ENCODE assay signal across 8 cellular contexts in the genomic region with DNA sequence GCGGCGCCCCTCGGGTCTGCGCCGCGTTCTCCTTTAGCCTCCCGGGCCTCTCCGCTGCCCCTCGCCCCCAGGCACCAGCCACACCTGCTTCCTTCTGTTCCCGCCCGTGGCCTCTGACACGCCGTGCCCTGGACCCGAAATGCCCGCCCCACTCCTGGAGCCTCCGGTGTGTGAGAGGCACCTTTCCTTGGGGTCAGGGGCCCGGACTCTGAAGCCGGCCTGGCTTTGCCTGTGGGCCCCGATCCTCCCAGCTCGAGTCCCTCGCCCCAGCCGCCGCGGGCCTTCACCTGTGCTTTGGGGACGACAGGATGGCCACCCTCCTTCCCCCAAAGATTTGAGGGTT. TPM values are rescaled to one million over a fixed set of nuclear protein-coding genes. Genes with fewer than 3 reads are reported as not detected.
DNase-seq lines count a peak whose midpoint lies in the region; ATAC-seq and TF ChIP-seq lines count a peak whose summit lies in the region.

No MANE protein-coding gene starts in this region.

- BruUV-seq in A673 (replicated peaks; lab: Mats Ljungman, UMichigan) = no TSS peak

- H3K27me3 ChIP-seq in A673 (replicated peaks; ENCODE audit: insufficient read depth, low read depth, low read length, poor library complexity) = no peaks in the 10 kb centered on the region
- H3K27me3 ChIP-seq in neuron (ENCODE audit: insufficient read depth, low read length) = no peaks in the 10 kb centered on the region

- TF ChIP-seq CTCF in A673 (conservative IDR thresholded peaks at IDR 0.05; ENCODE audit: low read depth, low read length) (no peak), RWPE1 (conservative IDR thresholded peaks at IDR 0.05; ENCODE audit: low read depth) (no peak), epithelial cell of proximal tubule (conservative IDR thresholded peaks at IDR 0.05; ENCODE audit: low read depth, low read length) (no peak)

- H3K9me3 ChIP-seq in A673 (ENCODE audit: low read depth, low read length, poor library complexity, severe bottlenecking) = no peaks in the 10 kb centered on the region
- no peaks in the 10 kb centered on the region for H3K9me3 ChIP-seq in neuron (ENCODE audit: low read length)

- intact Hi-C loops in A673 (cut with micrococcal nuclease; ENCODE audit: unreplicated experiment) = loop anchor here (2.0 kb wide), 1 partner anchor 46 kb away; a partner anchor contains a TSS

- H3K4me3 ChIP-seq in A673 (ENCODE audit: low read depth, low read length, poor library complexity, severe bottlenecking) (peak overlapping the region; percentile 93), epithelial cell of proximal tubule (ENCODE audit: low read depth, low read length) (peak overlapping the region; percentile 89), neuron (ENCODE audit: low read length) (peak overlapping the region; percentile 97)

- peaks cover 17% of the 10 kb centered on the region for H3K4me1 ChIP-seq in A673 (ENCODE audit: insufficient read depth, low read length, poor library complexity, severe bottlenecking)
- peaks cover 8% of the 10 kb centered on the region for H3K4me1 ChIP-seq in neuron (ENCODE audit: insufficient read depth, low read length)

- CTCF ChIA-PET in A673 (lab: Charles Lee) = interaction anchor here (1.5 kb wide), 1 partner anchor 129 kb away, joined by 5 read pairs; no protein-coding TSS in a partner anchor
- CTCF ChIA-PET in RWPE1 (lab: Yijun Ruan, JAX) = no interaction called here

- ATAC-seq in GM21367 (IDR thresholded peaks at IDR 0.05; ENCODE audit: unreplicated experiment) = peak; percentile 7

- peak overlapping the region; percentile 91 for H2AFZ ChIP-seq in neuron (ENCODE audit: low read depth, low read length)

- H3K27ac ChIP-seq in A673 (ENCODE audit: low read depth, low read length, poor library complexity, severe bottlenecking) = peak overlapping the region; percentile 91
- H3K27ac ChIP-seq in RWPE1 = peak overlapping the region; percentile 88

- DNase-seq in A673 (ENCODE audit: low spot score) (no peak), RWPE1 (ENCODE audit: low spot score) (no peak), epithelial cell of proximal tubule (ENCODE audit: low read depth) (no peak), NCI-H446 (lab: John Stamatoyannopoulos, UW) (no peak), amniotic stem cell (lab: John Stamatoyannopoulos, UW) (no peak), epidermal melanocyte (ENCODE audit: insufficient read length, low spot score) (no peak)

- POLR2A ChIA-PET in A673 (lab: Charles Lee; ENCODE audit: low non-redundant PET) (no interaction called here), RWPE1 (lab: Yijun Ruan, JAX; ENCODE audit: low non-redundant PET) (interaction anchor here (0.6 to 1.0 kb wide), 2 partner anchors 17 to 874 kb away, joined by 3 to 4 read pairs; a partner anchor contains a TSS)

- H3K36me3 ChIP-seq in A673 (ENCODE audit: insufficient read depth, low read length, poor library complexity, severe bottlenecking) (no peaks in the 10 kb centered on the region), neuron (ENCODE audit: insufficient read depth, low read length) (no peaks in the 10 kb centered on the region)

RNA-seq across cellular contexts. Expression of a gene that starts 0.7 kb away (rescaled TPM):
- 7.0 and 12.4 TPM in 2 replicates for total RNA-seq in A673 (2021)
- total RNA-seq in epithelial cell of proximal tubule = 7.0 and 10.3 TPM in 2 replicates

RNA-seq across cellular contexts. Expression of a gene that starts 12.4 kb away (rescaled TPM):
- total RNA-seq in A673 (2021) = not detected in 2 replicates
- total RNA-seq in epithelial cell of proximal tubule = not detected in 2 replicates

RNA-seq across cellular contexts. Expression of a gene that starts 17.1 kb away (rescaled TPM):
- 11.4 and 16.2 TPM in 2 replicates for total RNA-seq in A673 (2021)
- 45.4 and 60.7 TPM in 2 replicates for total RNA-seq in epithelial cell of proximal tubule

RNA-seq across cellular contexts. Expression of a gene that starts 45.9 kb away (rescaled TPM):
- total RNA-seq in A673 (2021) = 87.3 and 88.1 TPM in 2 replicates
- total RNA-seq in epithelial cell of proximal tubule = 18.2 and 35.8 TPM in 2 replicates
